In the genomic region with DNA sequence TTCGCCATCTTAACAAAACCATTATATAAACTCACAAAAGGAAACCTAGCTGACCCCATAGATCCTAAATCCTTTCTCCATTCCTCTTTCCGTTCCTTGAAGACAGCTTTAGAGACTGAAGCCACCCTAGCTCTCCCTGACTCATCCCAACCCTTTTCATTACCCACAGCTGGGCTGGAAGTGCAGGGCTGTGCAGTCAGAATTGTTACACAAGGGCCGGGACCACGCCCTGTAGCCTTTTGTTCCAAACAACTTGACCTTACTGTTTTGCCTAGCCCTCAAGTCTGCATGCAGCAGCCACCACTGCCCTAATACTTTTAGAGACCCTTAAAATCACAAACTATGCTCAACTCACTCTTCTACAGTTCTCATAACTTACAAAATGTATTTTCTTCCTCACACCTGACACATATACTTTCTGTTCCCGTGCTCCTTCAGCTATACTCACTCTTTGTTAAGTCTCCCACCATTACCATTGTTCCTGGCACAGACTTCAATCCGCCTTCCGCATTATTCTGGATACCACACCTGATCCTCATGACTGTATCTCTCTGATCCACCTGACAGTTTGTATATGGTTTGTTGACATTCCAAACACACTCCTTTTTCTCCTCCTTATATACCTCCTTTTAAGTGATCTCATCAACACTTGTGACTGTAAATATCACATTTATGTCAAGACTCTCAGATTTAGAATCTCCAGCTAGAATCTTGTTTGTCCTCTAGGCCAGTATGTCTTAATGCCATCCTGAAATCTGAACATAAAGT, we compare ENCODE assay signal across 1 cellular context.
TF ChIP-seq lines count a peak whose summit lies in the region.

No MANE protein-coding gene starts in this region.

TF ChIP-seq in IMR-90, 13 proteins besides CTCF, POLR2A, EP300 and RAD21 (continued from another document):
- no peak for TF ChIP-seq NFE2L2 (IDR thresholded peaks at IDR 0.05; ENCODE audit: low read depth, low read length)
- TF ChIP-seq FOS (IDR thresholded peaks at IDR 0.05; ENCODE audit: low read depth, low read length), result no peak
- TF ChIP-seq RFX5 (IDR thresholded peaks at IDR 0.05; ENCODE audit: low read depth, low read length), result no peak
- TF ChIP-seq MAZ (IDR thresholded peaks at IDR 0.05; ENCODE audit: borderline replicate concordance, low read depth, low read length), result no peak
TF ChIP-seq in IMR-90: peak in this region for 0.
